In the genomic region with DNA sequence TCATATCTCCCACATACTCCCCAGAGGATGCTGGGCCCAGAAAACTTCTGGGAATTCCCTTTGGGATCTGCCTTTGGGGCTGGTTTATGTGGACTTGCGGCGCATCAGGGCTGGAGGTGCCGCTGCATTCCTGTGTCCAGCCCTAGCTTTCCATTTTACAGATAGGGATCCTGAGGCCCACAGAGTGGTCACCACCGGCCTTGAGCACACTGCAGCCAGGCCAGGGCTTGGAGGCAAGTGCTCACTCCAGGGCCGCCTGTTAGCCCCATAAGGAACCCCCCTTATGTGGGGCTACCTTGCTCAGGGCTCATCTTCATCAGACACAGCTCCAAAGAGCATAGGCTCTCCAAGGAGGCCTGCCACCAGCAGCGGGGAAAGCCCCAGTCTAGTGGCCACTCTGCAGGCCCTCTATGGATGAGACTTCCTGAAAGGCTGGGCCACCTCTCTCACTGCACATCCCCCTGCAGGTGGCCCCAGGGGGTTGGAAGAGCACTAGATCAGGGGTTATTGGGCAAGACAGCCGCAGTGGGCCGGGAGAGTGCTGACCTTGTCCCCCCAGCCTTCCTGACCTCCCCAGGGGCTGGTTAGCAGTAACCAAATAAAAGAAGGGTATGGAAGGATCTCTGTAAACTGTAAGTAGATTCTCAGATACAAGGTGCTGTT, we compare ENCODE assay signal across 27 cellular contexts. TPM values are rescaled to one million over a fixed set of nuclear protein-coding genes. Genes with fewer than 3 reads are reported as not detected.
"Had no signal": no experiment of that assay in that cellular context is flagged by ENCODE, and none has a peak within 500 bp of the region (broad histone marks: within the 10 kb centered on the region; RNA-seq: fewer than 3 reads in every experiment).

No MANE protein-coding gene starts in this region.

- H3K27ac Mint-ChIP-seq: activated naive CD4-positive, alpha-beta T cell treated with anti-CD3 and anti-CD28 coated beads, Interleukin-2, amount 50 U/mL, for 24 hours; activated naive CD8-positive, alpha-beta T cell treated with anti-CD3 and anti-CD28 coated beads, Interleukin-2, amount 50 U/mL, for 24 hours; natural killer cell; neural progenitor cell; type B pancreatic cell had no signal

- H3K9me3 ChIP-seq: breast epithelium, colonic mucosa, left ventricle myocardium inferior had no signal

- H2AFZ ChIP-seq: neural progenitor cell had no signal

- FAIRE-seq: frontal cortex, TTC549 had no signal

- H3K27ac ChIP-seq: breast epithelium, colonic mucosa, left ventricle myocardium inferior, neural progenitor cell, VCaP had no signal

- ATAC-seq: activated naive CD8-positive, alpha-beta T cell treated with anti-CD3 and anti-CD28 coated beads, Interleukin-2, amount 50 U/mL, for 24 hours; natural killer cell; right cardiac atrium had no signal

- H3K4me1 ChIP-seq: breast epithelium, colonic mucosa, neural progenitor cell had no signal

- H3K36me3 Mint-ChIP-seq: activated naive CD4-positive, alpha-beta T cell treated with anti-CD3 and anti-CD28 coated beads, Interleukin-2, amount 50 U/mL, for 24 hours; natural killer cell; neural progenitor cell; type B pancreatic cell had no signal

- H3K4me1 Mint-ChIP-seq: activated naive CD4-positive, alpha-beta T cell treated with anti-CD3 and anti-CD28 coated beads, Interleukin-2, amount 50 U/mL, for 24 hours; activated naive CD8-positive, alpha-beta T cell treated with anti-CD3 and anti-CD28 coated beads, Interleukin-2, amount 50 U/mL, for 24 hours; natural killer cell had no signal

- H3K9me3 Mint-ChIP-seq: activated naive CD4-positive, alpha-beta T cell treated with anti-CD3 and anti-CD28 coated beads, Interleukin-2, amount 50 U/mL, for 24 hours; activated naive CD8-positive, alpha-beta T cell treated with anti-CD3 and anti-CD28 coated beads, Interleukin-2, amount 50 U/mL, for 24 hours; natural killer cell; neural progenitor cell; stimulated activated naive CD8-positive, alpha-beta T cell treated with anti-CD3 and anti-CD28 coated beads, Interleukin-15, Interleukin-2, amounts not matched to agents 100 ng/mL and 50 ng/mL, for 24 hours; type B pancreatic cell had no signal

- DNase-seq: activated CD4-positive, alpha-beta T cell treated with anti-CD3 and anti-CD28 coated beads for 4 hours; activated CD4-positive, alpha-beta T cell treated with anti-CD3 and anti-CD28 coated beads, Interleukin-2, amount 50 U/mL, for 4 hours; activated CD8-positive, alpha-beta memory T cell treated with anti-CD3 and anti-CD28 coated beads for 24 hours; activated gamma-delta T cell treated with Interleukin-2 at 50 U/mL for 16 hours; activated naive CD8-positive, alpha-beta T cell treated with anti-CD3 and anti-CD28 coated beads, Interleukin-2, amount 50 U/mL, for 24 hours; amygdala; colonic mucosa; effector CD8-positive, alpha-beta T cell; left ventricle myocardium inferior; mesendoderm; natural killer cell; right cardiac atrium; stimulated activated CD4-positive, alpha-beta T cell treated with anti-CD3 and anti-CD28 coated beads, Interleukin-12 subunit alpha, Interleukin-12 subunit beta, amount 100 ng/mL, for 4 hours; stimulated activated CD4-positive, alpha-beta T cell treated with anti-CD3 and anti-CD28 coated beads, Interleukin-4, amount 100 ng/mL, for 1 hour had no signal

- H3K4me3 ChIP-seq: breast epithelium, colonic mucosa, left ventricle myocardium inferior, lung, neural progenitor cell had no signal

- H3K36me3 ChIP-seq: breast epithelium, colonic mucosa, left ventricle myocardium inferior, neural progenitor cell had no signal

- H3K9ac ChIP-seq: neural progenitor cell had no signal

- H3K4me3 Mint-ChIP-seq: activated naive CD4-positive, alpha-beta T cell treated with anti-CD3 and anti-CD28 coated beads, Interleukin-2, amount 50 U/mL, for 24 hours; activated naive CD8-positive, alpha-beta T cell treated with anti-CD3 and anti-CD28 coated beads, Interleukin-2, amount 50 U/mL, for 24 hours; natural killer cell; neural progenitor cell; stimulated activated naive CD8-positive, alpha-beta T cell treated with anti-CD3 and anti-CD28 coated beads, Interleukin-15, Interleukin-2, amounts not matched to agents 100 ng/mL and 50 ng/mL, for 24 hours; type B pancreatic cell had no signal

- H3K27me3 ChIP-seq: breast epithelium, colonic mucosa, neural progenitor cell had no signal

- H3K4me2 ChIP-seq: neural progenitor cell had no signal

RNA-seq across cellular contexts. Expression of a gene that starts 9.2 kb away (rescaled TPM):
- total RNA-seq: dermis microvascular lymphatic vessel endothelial cell; epithelial cell of proximal tubule; left ventricle myocardium inferior; mononuclear cell; natural killer cell; T-helper 1 cell treated with Interleukin-12 subunit alpha and Interleukin-12 subunit beta and Interleukin-4 antibody, amounts not matched to agents 30 ng/mL and 1 ng/mL, for 36 hours had no signal
- polyA plus RNA-seq: lung had no signal
